8 cellular contexts compared by ENCODE assay signal in genomic region chr5:71778678-71779276, GRCh38. TPM values are rescaled to one million over a fixed set of nuclear protein-coding genes. Genes with fewer than 3 reads are reported as not detected.
DNase-seq lines count a peak whose midpoint lies in the region; ATAC-seq and TF ChIP-seq lines count a peak whose summit lies in the region.

No MANE protein-coding gene starts in this region.

- H3K27me3 ChIP-seq in BE2C (no peaks in the 10 kb centered on the region), cardiac muscle cell (no peaks in the 10 kb centered on the region)

- CTCF ChIA-PET in HEK293 (lab: Yijun Ruan, JAX) = interaction anchor here (0.8 to 1.6 kb wide), 2 partner anchors 105 to 502 kb away, joined by 3 to 4 read pairs; no protein-coding TSS in a partner anchor

- H3K27ac ChIP-seq in HEK293 (ENCODE audit: extremely low read depth, low read depth, low read length) = no peak overlapping the region
- no peak overlapping the region for H3K27ac ChIP-seq in cardiac muscle cell

- H3K36me3 ChIP-seq in BE2C (no peaks in the 10 kb centered on the region), HEK293 (ENCODE audit: control insufficient read depth in 2 of 2, insufficient read depth in 1 of 2, low read length in 2 of 2) (no peaks in the 10 kb centered on the region), cardiac muscle cell (no peaks in the 10 kb centered on the region)

- peak; percentile 96 for TF ChIP-seq CTCF in BE2C (IDR thresholded peaks at IDR 0.05; ENCODE audit: low read depth, low read length)
- peak; percentile 68 for TF ChIP-seq CTCF in HEK293 (tag by site-specific recombination; IDR thresholded peaks at IDR 0.05)
- peak; percentile 60 for TF ChIP-seq CTCF in cardiac muscle cell (IDR thresholded peaks at IDR 0.05; ENCODE audit: low read depth, low read length)

- H3K4me1 ChIP-seq in BE2C (peaks cover 30% of the 10 kb centered on the region), HEK293 (ENCODE audit: control insufficient read depth, insufficient read depth, low read length) (no peaks in the 10 kb centered on the region), cardiac muscle cell (ENCODE audit: low read depth) (peaks cover 6% of the 10 kb centered on the region)

- H3K4me3 ChIP-seq in BE2C (ENCODE audit: low read depth, low read length) = no peak overlapping the region
- H3K4me3 ChIP-seq in HEK293 (ENCODE audit: low read depth, low read length) = no peak overlapping the region
- H3K4me3 ChIP-seq in cardiac muscle cell = no peak overlapping the region

- POLR2A ChIA-PET in HEK293 (lab: Yijun Ruan, JAX) = no interaction called here

- DNase-seq in BE2C = peak; percentile 66
- DNase-seq in RKO (ENCODE audit: low spot score) = peak; percentile 46
- peak; percentile 45 to 57 for DNase-seq in cardiac muscle cell (ENCODE audit: low read depth in 1 of 2, low spot score in 1 of 2)
- DNase-seq in NCI-H226 = no peak
- DNase-seq in stimulated activated CD4-positive, alpha-beta T cell treated with anti-CD3 and anti-CD28 coated beads, Interleukin-2, amount 100 ng/mL, for 24 hours = no peak
- no peak for DNase-seq in RPMI8226

- H3K9me3 ChIP-seq in BE2C (no peaks in the 10 kb centered on the region), HEK293 (ENCODE audit: control insufficient read depth, insufficient read depth, low read depth, low read length) (no peaks in the 10 kb centered on the region), cardiac muscle cell (ENCODE audit: low read depth) (no peaks in the 10 kb centered on the region)

- ATAC-seq in HG02970 (IDR thresholded peaks at IDR 0.05; ENCODE audit: low FRiP score, unreplicated experiment) = no peak

TF ChIP-seq in HEK293, 187 proteins besides CTCF, POLR2A, EP300 and RAD21:
- TF ChIP-seq ZBTB17 (tag by site-specific recombination; IDR thresholded peaks at IDR 0.05) = no peak
- no peak for TF ChIP-seq ZBTB7A (tag by site-specific recombination; IDR thresholded peaks at IDR 0.05; ENCODE audit: low read depth)
- no peak for TF ChIP-seq ZNF211 (tag by site-specific recombination; IDR thresholded peaks at IDR 0.05; ENCODE audit: low read depth)
- no peak for TF ChIP-seq SP7 (tag by site-specific recombination; IDR thresholded peaks at IDR 0.05)
- TF ChIP-seq ZNF350 (tag by site-specific recombination; IDR thresholded peaks at IDR 0.05) = no peak
- TF ChIP-seq ZNF404 (tag by site-specific recombination; IDR thresholded peaks at IDR 0.05) = no peak
- no peak for TF ChIP-seq GLI2 (tag by site-specific recombination; IDR thresholded peaks at IDR 0.05; ENCODE audit: borderline replicate concordance, low read depth)
- TF ChIP-seq ZNF510 (tag by site-specific recombination; IDR thresholded peaks at IDR 0.05; ENCODE audit: insufficient replicate concordance) = no peak
- no peak for TF ChIP-seq ZNF621 (tag by site-specific recombination; IDR thresholded peaks at IDR 0.05)
- no peak for TF ChIP-seq YY1 (tag by site-specific recombination; IDR thresholded peaks at IDR 0.05)
- TF ChIP-seq ZNF654 (tag by site-specific recombination; IDR thresholded peaks at IDR 0.05; ENCODE audit: low read depth) = peak; percentile 91
- TF ChIP-seq ZNF529 (tag by site-specific recombination; IDR thresholded peaks at IDR 0.05; ENCODE audit: insufficient replicate concordance) = no peak
- no peak for TF ChIP-seq ZNF112 (tag by site-specific recombination; IDR thresholded peaks at IDR 0.05)
- TF ChIP-seq ZNF660 (tag by site-specific recombination; IDR thresholded peaks at IDR 0.05) = peak; percentile 69; the same call in 1 of the 2 replicates
- TF ChIP-seq SP3 (tag by site-specific recombination; IDR thresholded peaks at IDR 0.05) = no peak
- TF ChIP-seq PRDM1 (tag by site-specific recombination; IDR thresholded peaks at IDR 0.05) = peak; percentile 25; the same call in 1 of the 2 replicates
- TF ChIP-seq ZNF366 (tag by site-specific recombination; conservative IDR thresholded peaks at IDR 0.05) = no peak
- no peak for TF ChIP-seq ZNF776 (tag by site-specific recombination; IDR thresholded peaks at IDR 0.05; ENCODE audit: borderline replicate concordance)

RNA-seq across cellular contexts. Expression of gene CARTPT, which starts 59.7 kb away (rescaled TPM):
- not detected for polyA plus RNA-seq in BE2C (2012; ENCODE audit: insufficient read depth, insufficient read length, low read depth)
- total RNA-seq in cardiac muscle cell = not detected in 2 replicates
- not detected in 2 replicates for polyA plus RNA-seq in cardiac muscle cell

Comparison
In these comparisons a context has a peak if more than half of its experiments do, and no peak if none do; other contexts are left out.
1. DNase-seq: peak in BE2C (single experiment), RKO (single experiment) and cardiac muscle cell (2 of 2); none in NCI-H226 (single experiment), stimulated activated CD4-positive, alpha-beta T cell treated with anti-CD3 and anti-CD28 coated beads, Interleukin-2, amount 100 ng/mL, for 24 hours (0 of 2) and RPMI8226 (single experiment).
2. Peak in every context shown above with its lines, with median percentiles within 50 percentile points of each other: CTCF ChIP-seq.